12 cellular contexts compared by ENCODE assay signal in genomic region chr10:71359364-71360046, GRCh38. TPM values are rescaled to one million over a fixed set of nuclear protein-coding genes. Genes with fewer than 3 reads are reported as not detected.
DNase-seq lines count a peak whose midpoint lies in the region; ATAC-seq and TF ChIP-seq lines count a peak whose summit lies in the region.
"Had no signal": no experiment of that assay in that cellular context is flagged by ENCODE, and none has a peak within 500 bp of the region (broad histone marks: within the 10 kb centered on the region; RNA-seq: fewer than 3 reads in every experiment).

No MANE protein-coding gene starts in this region.

- POLR2A ChIA-PET in HEK293 (lab: Yijun Ruan, JAX), result no interaction called here

- DNase-seq in CD1c-positive myeloid dendritic cell (ENCODE audit: extremely low spot score), result peak; percentile 96
- peak; percentile 69 for DNase-seq in SKM-1 (lab: John Stamatoyannopoulos, UW; ENCODE audit: unreplicated experiment)
- no peak for DNase-seq in left lobe of liver (ENCODE audit: low spot score)
- no peak for DNase-seq in activated CD4-positive, alpha-beta T cell treated with anti-CD3 and anti-CD28 coated beads, Interleukin-2, amount 50 U/mL, for 1 hour
- no peak for DNase-seq in SHP77 (lab: John Stamatoyannopoulos, UW)
- DNase-seq in NCI-H748 treated with DMSO at 0.1 percent for 48 hours (lab: John Stamatoyannopoulos, UW), result no peak
- DNase-seq in NCI-H2196 treated with DMSO at 0.1 percent for 48 hours (lab: John Stamatoyannopoulos, UW; ENCODE audit: unreplicated experiment), result no peak
- DNase-seq: ACHN, GDM1, NCI-H510A, T-helper 9 cell had no signal

- no peak for TF ChIP-seq CTCF in HEK293 (tag by site-specific recombination; IDR thresholded peaks at IDR 0.05)

- ATAC-seq in left lobe of liver, result peak; percentile 33

- peaks cover 0 to 9% of the 10 kb centered on the region in 2 experiments; a peak in 1 of 3 replicates for H3K36me3 ChIP-seq in HEK293 (ENCODE audit: control insufficient read depth in 2 of 2, insufficient read depth in 1 of 2, low read length in 2 of 2)

- CTCF ChIA-PET in HEK293 (lab: Yijun Ruan, JAX), result interaction anchor here (0.8 kb wide), 1 partner anchor 40 kb away, joined by 4 read pairs; no protein-coding TSS in a partner anchor

- no peak overlapping the region for H3K4me3 ChIP-seq in HEK293 (ENCODE audit: low read depth, low read length)

- no peaks in the 10 kb centered on the region for H3K4me1 ChIP-seq in HEK293 (ENCODE audit: control insufficient read depth, insufficient read depth, low read length)

- no peak overlapping the region for H3K27ac ChIP-seq in HEK293 (ENCODE audit: extremely low read depth, low read depth, low read length)

- H3K9me3 ChIP-seq in HEK293 (ENCODE audit: control insufficient read depth, insufficient read depth, low read depth, low read length), result no peaks in the 10 kb centered on the region

TF ChIP-seq in HEK293, 187 proteins besides CTCF, POLR2A, EP300 and RAD21:
- TF ChIP-seq ZNF768 (tag by site-specific recombination; IDR thresholded peaks at IDR 0.05) (peak; percentile 60; the same call in 1 of the 2 replicates), ZNF830 (tag by site-specific recombination; IDR thresholded peaks at IDR 0.05; ENCODE audit: low read depth) (no peak), ZNF140 (tag by site-specific recombination; IDR thresholded peaks at IDR 0.05) (no peak), WT1 (tag by site-specific recombination; IDR thresholded peaks at IDR 0.05) (no peak), ZFP3 (tag by site-specific recombination; IDR thresholded peaks at IDR 0.05; ENCODE audit: low read depth) (no peak), ZBTB20 (tag by site-specific recombination; IDR thresholded peaks at IDR 0.05) (no peak), ZNF791 (tag by site-specific recombination; IDR thresholded peaks at IDR 0.05) (no peak), ZEB2 (tag by site-specific recombination; IDR thresholded peaks at IDR 0.05) (no peak), ZNF184 (tag by site-specific recombination; IDR thresholded peaks at IDR 0.05) (peak; percentile 55; the same call in 1 of the 2 replicates), ZNF704 (tag by site-specific recombination; IDR thresholded peaks at IDR 0.05) (no peak)
- TF ChIP-seq, protein P1, sequence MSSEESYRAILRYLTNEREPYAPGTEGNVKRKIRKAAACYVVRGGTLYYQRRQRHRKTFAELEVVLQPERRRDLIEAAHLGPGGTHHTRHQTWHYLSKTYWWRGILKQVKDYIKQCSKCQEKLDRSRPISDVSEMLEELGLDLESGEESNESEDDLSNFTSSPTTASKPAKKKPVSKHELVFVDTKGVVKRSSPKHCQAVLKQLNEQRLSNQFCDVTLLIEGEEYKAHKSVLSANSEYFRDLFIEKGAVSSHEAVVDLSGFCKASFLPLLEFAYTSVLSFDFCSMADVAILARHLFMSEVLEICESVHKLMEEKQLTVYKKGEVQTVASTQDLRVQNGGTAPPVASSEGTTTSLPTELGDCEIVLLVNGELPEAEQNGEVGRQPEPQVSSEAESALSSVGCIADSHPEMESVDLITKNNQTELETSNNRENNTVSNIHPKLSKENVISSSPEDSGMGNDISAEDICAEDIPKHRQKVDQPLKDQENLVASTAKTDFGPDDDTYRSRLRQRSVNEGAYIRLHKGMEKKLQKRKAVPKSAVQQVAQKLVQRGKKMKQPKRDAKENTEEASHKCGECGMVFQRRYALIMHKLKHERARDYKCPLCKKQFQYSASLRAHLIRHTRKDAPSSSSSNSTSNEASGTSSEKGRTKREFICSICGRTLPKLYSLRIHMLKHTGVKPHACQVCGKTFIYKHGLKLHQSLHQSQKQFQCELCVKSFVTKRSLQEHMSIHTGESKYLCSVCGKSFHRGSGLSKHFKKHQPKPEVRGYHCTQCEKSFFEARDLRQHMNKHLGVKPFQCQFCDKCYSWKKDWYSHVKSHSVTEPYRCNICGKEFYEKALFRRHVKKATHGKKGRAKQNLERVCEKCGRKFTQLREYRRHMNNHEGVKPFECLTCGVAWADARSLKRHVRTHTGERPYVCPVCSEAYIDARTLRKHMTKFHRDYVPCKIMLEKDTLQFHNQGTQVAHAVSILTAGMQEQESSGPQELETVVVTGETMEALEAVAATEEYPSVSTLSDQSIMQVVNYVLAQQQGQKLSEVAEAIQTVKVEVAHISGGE (tag by site-specific recombination; conservative IDR thresholded peaks at IDR 0.05; ENCODE audit: low read depth), result no peak
- TF ChIP-seq, protein P2, sequence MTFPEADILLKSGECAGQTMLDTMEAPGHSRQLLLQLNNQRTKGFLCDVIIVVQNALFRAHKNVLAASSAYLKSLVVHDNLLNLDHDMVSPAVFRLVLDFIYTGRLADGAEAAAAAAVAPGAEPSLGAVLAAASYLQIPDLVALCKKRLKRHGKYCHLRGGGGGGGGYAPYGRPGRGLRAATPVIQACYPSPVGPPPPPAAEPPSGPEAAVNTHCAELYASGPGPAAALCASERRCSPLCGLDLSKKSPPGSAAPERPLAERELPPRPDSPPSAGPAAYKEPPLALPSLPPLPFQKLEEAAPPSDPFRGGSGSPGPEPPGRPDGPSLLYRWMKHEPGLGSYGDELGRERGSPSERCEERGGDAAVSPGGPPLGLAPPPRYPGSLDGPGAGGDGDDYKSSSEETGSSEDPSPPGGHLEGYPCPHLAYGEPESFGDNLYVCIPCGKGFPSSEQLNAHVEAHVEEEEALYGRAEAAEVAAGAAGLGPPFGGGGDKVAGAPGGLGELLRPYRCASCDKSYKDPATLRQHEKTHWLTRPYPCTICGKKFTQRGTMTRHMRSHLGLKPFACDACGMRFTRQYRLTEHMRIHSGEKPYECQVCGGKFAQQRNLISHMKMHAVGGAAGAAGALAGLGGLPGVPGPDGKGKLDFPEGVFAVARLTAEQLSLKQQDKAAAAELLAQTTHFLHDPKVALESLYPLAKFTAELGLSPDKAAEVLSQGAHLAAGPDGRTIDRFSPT (tag by site-specific recombination; IDR thresholded peaks at IDR 0.05), result no peak

RNA-seq across cellular contexts. Expression of gene CDH23, which starts 37.2 kb away (rescaled TPM):
- total RNA-seq in left lobe of liver, result 20.9 TPM

RNA-seq across cellular contexts. Expression of gene SLC29A3, which starts 40.4 kb away (rescaled TPM):
- 6.4 TPM for total RNA-seq in left lobe of liver

Comparison
In these comparisons a context has a peak if more than half of its experiments do, and no peak if none do; other contexts are left out.
1. DNase-seq: peak in CD1c-positive myeloid dendritic cell (single experiment) and SKM-1 (single experiment); none in left lobe of liver (single experiment), activated CD4-positive, alpha-beta T cell treated with anti-CD3 and anti-CD28 coated beads, Interleukin-2, amount 50 U/mL, for 1 hour (single experiment), SHP77 (0 of 2), NCI-H748 treated with DMSO at 0.1 percent for 48 hours (single experiment) and NCI-H2196 treated with DMSO at 0.1 percent for 48 hours (single experiment).